ENCODE assay signal across 18 cellular contexts in the genomic region with DNA sequence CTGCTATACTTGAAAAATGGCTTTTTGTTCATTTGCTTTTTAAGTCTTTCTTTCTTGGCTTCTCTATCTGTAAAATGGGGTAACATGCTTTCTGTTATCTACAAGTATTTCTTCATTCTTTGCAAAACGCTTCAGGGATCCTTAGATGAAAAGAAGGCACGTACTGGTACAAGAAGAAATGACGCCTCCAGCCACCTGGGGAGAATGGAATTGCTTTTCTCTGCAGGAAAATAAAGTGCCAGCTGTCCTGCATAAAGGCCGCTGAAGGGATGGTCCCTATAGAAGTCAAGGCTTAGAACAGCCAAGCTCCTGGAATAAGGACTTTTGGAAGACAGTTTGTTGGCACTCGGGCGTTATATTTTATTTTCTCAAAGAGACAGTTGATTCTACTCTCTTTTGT.
"Had no signal": no experiment of that assay in that cellular context is flagged by ENCODE, and none has a peak within 500 bp of the region (broad histone marks: within the 10 kb centered on the region; RNA-seq: fewer than 3 reads in every experiment).

No MANE protein-coding gene starts in this region.

- DNase-seq: activated CD4-positive, alpha-beta T cell treated with anti-CD3 and anti-CD28 coated beads, Interleukin-2, amount 10 ng/mL, durations not matched to agents 7 days and 5 days; activated CD4-positive, CD25-positive, alpha-beta regulatory T cell treated with anti-CD3 and anti-CD28 coated beads, Interleukin-2, amount 50 U/mL, for 72 hours; activated naive CD4-positive, alpha-beta T cell; activated T-cell treated with anti-CD3 and anti-CD28 coated beads, Interleukin-2, amount 50 U/mL, for 1 hour; adrenal gland; brain microvascular endothelial cell; central memory CD4-positive, alpha-beta T cell; colonic mucosa; head of caudate nucleus; hypothalamus; left ventricle myocardium superior; ovary; stimulated activated CD4-positive, alpha-beta T cell treated with anti-CD3 and anti-CD28 coated beads, Interleukin-2, amount 100 ng/mL, for 48 hours; stimulated activated CD8-positive, alpha-beta memory T cell treated with anti-CD3 and anti-CD28 coated beads, Interleukin-4, amount 100 ng/mL, for 48 hours; stimulated activated naive B cell treated with anti-CD40 and anti-IgM and Interleukin-4, amounts not matched to agents 10 μg/mL and 1 μg/mL and 100 μg/mL, for 72 hours; upper lobe of left lung had no signal

- ATAC-seq: gastroesophageal sphincter; left ventricle myocardium superior; natural killer cell treated with Interleukin-12 subunit alpha and Interleukin-12 subunit beta and Interleukin-15 and Interleukin-18, amount 100 ng/mL, for 72 hours; stimulated activated naive B cell treated with anti-CD40 and anti-IgM and Interleukin-4, amounts not matched to agents 10 μg/mL and 1 μg/mL and 100 μg/mL, for 72 hours had no signal
